In the genomic region with DNA sequence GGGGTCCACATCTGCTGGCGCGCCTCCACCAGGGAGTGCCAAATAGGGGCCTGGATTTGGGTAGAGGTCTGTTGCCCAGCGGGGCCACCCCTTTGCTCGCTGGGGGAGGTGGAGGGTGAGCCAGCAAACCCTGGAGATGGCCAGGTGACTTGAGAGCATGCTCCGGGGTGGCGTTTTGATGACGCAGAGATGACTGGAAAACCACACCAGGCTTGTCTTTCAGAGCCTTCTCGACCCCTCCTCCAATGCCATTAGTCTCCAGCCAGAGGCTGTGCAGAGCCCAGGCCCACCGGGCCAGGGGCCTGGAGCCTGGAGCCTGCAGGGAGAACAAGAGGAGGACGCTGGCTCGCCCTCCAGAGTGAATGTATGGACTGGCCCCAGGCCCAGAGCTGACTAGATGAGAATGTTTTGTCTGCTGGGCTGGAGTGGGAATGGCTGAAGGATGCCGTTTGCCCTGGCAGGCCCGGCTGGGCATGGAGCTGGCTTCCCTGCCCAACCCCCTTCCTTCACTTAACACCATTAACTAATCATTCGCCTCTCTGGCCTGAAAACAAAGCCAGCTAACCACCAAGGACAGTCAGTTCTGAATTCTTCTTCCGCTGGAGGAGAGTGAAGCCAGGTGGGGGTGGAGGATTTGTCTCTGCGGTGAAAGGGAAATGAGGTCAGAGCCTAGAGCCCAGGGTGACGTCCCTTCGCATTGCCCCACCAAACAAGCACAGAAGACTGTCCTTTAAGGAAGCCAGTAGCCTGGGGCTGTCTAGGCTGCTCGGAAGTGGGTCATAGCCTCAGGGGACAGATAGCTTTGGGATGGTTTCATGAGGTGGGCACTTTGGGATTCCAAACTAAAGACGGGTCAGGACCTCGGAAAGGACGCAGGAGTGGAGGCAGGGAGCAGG, we compare ENCODE assay signal across 8 cellular contexts. TPM values are rescaled to one million over a fixed set of nuclear protein-coding genes. Genes with fewer than 3 reads are reported as not detected.
A peak's percentile ranks its signal among the peaks of the same experiment; 100 is the strongest.
DNase-seq lines count a peak whose midpoint lies in the region; ATAC-seq and TF ChIP-seq lines count a peak whose summit lies in the region.

No MANE protein-coding gene starts in this region.

- intact Hi-C loops in IMR-90 (cut with micrococcal nuclease): no loop called here
- intact Hi-C loops in ascending aorta (cut with DNase I): loop anchor here (5.0 kb wide), 3 partner anchors 216 to 696 kb away; a partner anchor contains a TSS
- intact Hi-C loops in tibial artery (cut with DNase I; ENCODE audit: low total_unique reads): no loop called here

- TF ChIP-seq RAD21 in IMR-90 (IDR thresholded peaks at IDR 0.05; ENCODE audit: low read length): no peak

- peaks cover 26% of the 10 kb centered on the region for H3K9me1 ChIP-seq in IMR-90 (ENCODE audit: insufficient read depth, low read length)

- H2AFZ ChIP-seq in IMR-90 (replicated peaks; ENCODE audit: low read length, poor library complexity): peak overlapping the region; percentile 91

- POLR2A ChIA-PET in IMR-90 (lab: Charles Lee; ENCODE audit: unreplicated experiment): interaction anchor here (0.5 to 1.0 kb wide), 2 partner anchors 19 to 66 kb away, joined by 3 to 12 read pairs; no protein-coding TSS in a partner anchor

- peak overlapping the region; percentile 86 for H3K4ac ChIP-seq in IMR-90 (ENCODE audit: low read depth, low read length)

- H3K4me2 ChIP-seq in IMR-90 (ENCODE audit: low read depth, low read length): peak overlapping the region; percentile 0

- H3K18ac ChIP-seq in IMR-90 (ENCODE audit: low read depth, low read length): peak overlapping the region; percentile 30

- CTCF ChIA-PET in IMR-90 (lab: Yijun Ruan, JAX): interaction anchor here (0.6 to 1.1 kb wide), 4 partner anchors 20 to 287 kb away, joined by 3 to 7 read pairs (median 3); no protein-coding TSS in a partner anchor

- peak overlapping the region; percentile 72 for H3K23ac ChIP-seq in IMR-90 (ENCODE audit: low read depth, low read length)

- peak overlapping the region; percentile 87 for H3K14ac ChIP-seq in IMR-90 (replicated peaks; ENCODE audit: low read depth, low read length)

- H4K8ac ChIP-seq in IMR-90 (ENCODE audit: low read depth in 2 of 2, low read length in 2 of 2): peak overlapping the region; percentile 23 to 77

- H3K27me3 ChIP-seq in IMR-90 (ENCODE audit: control insufficient read depth, insufficient read depth, low read length): no peaks in the 10 kb centered on the region
- no peaks in the 10 kb centered on the region for H3K27me3 ChIP-seq in ascending aorta
- H3K27me3 ChIP-seq in layer of hippocampus (ENCODE audit: control insufficient read depth, insufficient read depth, low read length): peaks cover 3% of the 10 kb centered on the region
- no peaks in the 10 kb centered on the region for H3K27me3 ChIP-seq in tibial artery

- peaks cover 19% of the 10 kb centered on the region for H4K20me1 ChIP-seq in IMR-90 (ENCODE audit: insufficient read depth, low read length)

- ATAC-seq in IMR-90 (ENCODE audit: low read depth) (peak; percentile 3), HG03039 (IDR thresholded peaks at IDR 0.05; ENCODE audit: unreplicated experiment) (no peak)

- H2BK5ac ChIP-seq in IMR-90 (ENCODE audit: low read depth, low read length, poor library complexity, severe bottlenecking): peak overlapping the region; percentile 69

- peaks cover 11 to 60% of the 10 kb centered on the region in 2 experiments; a peak in 3 of 4 replicates for H3K79me1 ChIP-seq in IMR-90 (ENCODE audit: low read depth in 1 of 2, low read length in 2 of 2)

- dilution Hi-C loops in IMR-90 (cut with HindIII; ENCODE audit: low sequenced_read_pairs, unreplicated experiment): no loop called here

- peak overlapping the region; percentile 93 for H2AK9ac ChIP-seq in IMR-90 (replicated peaks; ENCODE audit: low read depth, low read length, poor library complexity)

- in situ Hi-C loops in IMR-90 (cut with MboI; ENCODE audit: low sequenced_read_pairs): no loop called here

- peak overlapping the region; percentile 78; the same call in 2 of the 3 replicates for H2BK15ac ChIP-seq in IMR-90 (ENCODE audit: low read depth, low read length)

- no TSS peak for BruUV-seq in IMR-90 (replicated peaks; lab: Mats Ljungman, UMichigan)

- TF ChIP-seq POLR2A in IMR-90 (IDR thresholded peaks at IDR 0.05; ENCODE audit: low read depth, low read length): no peak; the same call in 1 of the 2 replicates

- no peak overlapping the region for H3K4me3 ChIP-seq in IMR-90 (ENCODE audit: insufficient read depth, low read depth, low read length)
- peak overlapping the region in 1 of 2 donors; percentile 92 for H3K4me3 ChIP-seq in ascending aorta
- peak overlapping the region; percentile 97 to 99 for H3K4me3 ChIP-seq in tibial artery

- H3K4me1 ChIP-seq in IMR-90 (ENCODE audit: control insufficient read depth, insufficient read depth, low read length): peaks cover 49% of the 10 kb centered on the region
- peaks cover 20 to 59% of the 10 kb centered on the region in 2 donors for H3K4me1 ChIP-seq in ascending aorta
- peaks cover 0 to 81% (median 65%) of the 10 kb centered on the region in 4 donors for H3K4me1 ChIP-seq in tibial artery

- H3K9me3 ChIP-seq in IMR-90 (ENCODE audit: control insufficient read depth, insufficient read depth, low read length): no peaks in the 10 kb centered on the region
- H3K9me3 ChIP-seq in ascending aorta: no peaks in the 10 kb centered on the region
- H3K9me3 ChIP-seq in tibial artery: no peaks in the 10 kb centered on the region

- peak overlapping the region; percentile 74 for H2AK5ac ChIP-seq in IMR-90 (ENCODE audit: low read depth, low read length)

- H2BK120ac ChIP-seq in IMR-90 (ENCODE audit: low read depth, low read length): peak overlapping the region; percentile 92

- WGBS in IMR-90 (ENCODE audit: extremely low coverage in 2 of 2, insufficient read length in 1 of 2), 2 experiments: 32% methylated on average over 5 of the region's 22 CpGs; no CpG with 5 or more reads in 1 of the 2 experiments

- peak overlapping the region; percentile 6; the same call in 1 of the 2 replicates for H3K9ac ChIP-seq in IMR-90 (ENCODE audit: low read depth, low read length)

- DNase-seq in Daoy (ENCODE audit: low read depth) (peak; percentile 80), IMR-90 (peak; percentile 81), ascending aorta (ENCODE audit: low spot score in 2 of 2) (peak in 1 of 2 donors; percentile 87), tibial artery (peak in 1 of 2 donors; percentile 85), NCI-H2171 treated with DMSO at 0.1 percent for 48 hours (lab: John Stamatoyannopoulos, UW) (no peak), NCI-H2227 (lab: John Stamatoyannopoulos, UW; ENCODE audit: unreplicated experiment) (no peak)

- H4K5ac ChIP-seq in IMR-90 (ENCODE audit: low read depth, low read length): peak overlapping the region; percentile 61

- H3K36me3 ChIP-seq in IMR-90 (ENCODE audit: control insufficient read depth, insufficient read depth, low read length) (peaks cover 9% of the 10 kb centered on the region), ascending aorta (peaks cover 14 to 18% of the 10 kb centered on the region in 2 donors), tibial artery (peaks cover 15 to 25% (median 22%) of the 10 kb centered on the region in 3 donors)

- peak overlapping the region; percentile 91 for H4K91ac ChIP-seq in IMR-90 (ENCODE audit: insufficient read depth, low read depth, low read length)

- TF ChIP-seq CTCF in IMR-90 (conservative IDR thresholded peaks at IDR 0.05; ENCODE audit: low read depth, low read length) (no peak), ascending aorta (IDR thresholded peaks at IDR 0.05) (no peak), tibial artery (IDR thresholded peaks at IDR 0.05) (no peak)

- peak overlapping the region; percentile 38 for H3K27ac ChIP-seq in IMR-90 (ENCODE audit: insufficient read depth, low read length)
- peak overlapping the region; percentile 98 to 99 for H3K27ac ChIP-seq in ascending aorta
- H3K27ac ChIP-seq in layer of hippocampus (ENCODE audit: low read depth, low read length): peak overlapping the region; percentile 88
- peak overlapping the region; percentile 99 for H3K27ac ChIP-seq in tibial artery

- peak overlapping the region; percentile 86 for H2BK20ac ChIP-seq in IMR-90 (ENCODE audit: low read depth, low read length)

- peak overlapping the region; percentile 67 for H3K56ac ChIP-seq in IMR-90 (ENCODE audit: extremely low read depth, insufficient read depth, low read length)

TF ChIP-seq in IMR-90, 13 proteins besides CTCF, POLR2A, EP300 and RAD21 (continues in another document):
- TF ChIP-seq CEBPB (IDR thresholded peaks at IDR 0.05; ENCODE audit: low read depth, low read length) (peak; percentile 76), CHD1 (IDR thresholded peaks at IDR 0.05; ENCODE audit: low read depth, low read length) (no peak), RFX5 (IDR thresholded peaks at IDR 0.05; ENCODE audit: low read depth, low read length) (no peak)

RNA-seq across cellular contexts. Expression of a gene that starts 1.6 kb away (rescaled TPM):
- total RNA-seq in Daoy (2014; rRNA removed; shearing (Covaris generic)): 180 and 215 TPM in 2 replicates
- 131 and 165 TPM in 2 replicates for total RNA-seq in IMR-90 (2012; rRNA removed)
- polyA plus RNA-seq in IMR-90 (2012; rRNA removed): 79.4 and 95.1 TPM in 2 replicates
- 197 and 220 TPM in 2 replicates for polyA plus RNA-seq in IMR-90 (2012; cell fraction: cytosol; rRNA removed)
- 58.2 and 150 TPM in 2 replicates for polyA plus RNA-seq in IMR-90 (2012; cell fraction: nucleus; rRNA removed; ENCODE audit: low replicate concordance)
- 2,975 TPM for total RNA-seq in ascending aorta

RNA-seq across cellular contexts. Expression of a gene that starts 15.8 kb away (rescaled TPM):
- total RNA-seq in Daoy (2014; rRNA removed; shearing (Covaris generic)): 2.6 and 2.9 TPM in 2 replicates
- total RNA-seq in IMR-90 (2012; rRNA removed) (3.4 and 3.6 TPM in 2 replicates), ascending aorta (16.8 TPM)
- 36.7 and 38.1 TPM in 2 replicates for polyA plus RNA-seq in IMR-90 (2012; rRNA removed)
- 34.0 and 44.0 TPM in 2 replicates for polyA plus RNA-seq in IMR-90 (2012; cell fraction: cytosol; rRNA removed)
- polyA plus RNA-seq in IMR-90 (2012; cell fraction: nucleus; rRNA removed; ENCODE audit: low replicate concordance): 7.8 and 14.3 TPM in 2 replicates

RNA-seq across cellular contexts. Expression of a gene that starts 22.2 kb away (rescaled TPM):
- 0.51 and 1.9 TPM in 2 replicates for total RNA-seq in Daoy (2014; rRNA removed; shearing (Covaris generic))
- 1.9 and 2.0 TPM in 2 replicates for total RNA-seq in IMR-90 (2012; rRNA removed)
- 5.4 and 5.8 TPM in 2 replicates for polyA plus RNA-seq in IMR-90 (2012; rRNA removed)
- 5.1 and 9.5 TPM in 2 replicates for polyA plus RNA-seq in IMR-90 (2012; cell fraction: cytosol; rRNA removed)
- polyA plus RNA-seq in IMR-90 (2012; cell fraction: nucleus; rRNA removed; ENCODE audit: low replicate concordance): 5.6 and 7.4 TPM in 2 replicates
- 95.8 TPM for total RNA-seq in ascending aorta

RNA-seq across cellular contexts. Expression of a gene that starts 28.0 kb away (rescaled TPM):
- not detected in 2 replicates for total RNA-seq in Daoy (2014; rRNA removed; shearing (Covaris generic))
- total RNA-seq in IMR-90 (2012; rRNA removed) (not detected in 2 replicates), ascending aorta (not detected)
- not detected in 2 replicates for polyA plus RNA-seq in IMR-90 (2012; rRNA removed)
- polyA plus RNA-seq in IMR-90 (2012; cell fraction: cytosol; rRNA removed): 0.02 and 0.05 TPM in 2 replicates
- polyA plus RNA-seq in IMR-90 (2012; cell fraction: nucleus; rRNA removed; ENCODE audit: low replicate concordance): not detected in 2 replicates

Comparison
In these comparisons a context has a peak if more than half of its experiments do, and no peak if none do; other contexts are left out.
1. DNase-seq: peak in Daoy (single experiment) and IMR-90 (single experiment); none in NCI-H2171 treated with DMSO at 0.1 percent for 48 hours (single experiment) and NCI-H2227 (single experiment).
2. H3K27ac ChIP-seq: peak in every context shown above with its lines; median percentile 99 in tibial artery; 98 in ascending aorta; 88 in layer of hippocampus; 38 in IMR-90.
3. RNA of a gene that starts 1.6 kb away (total RNA-seq): 2,975 TPM in ascending aorta (single experiment); 180 to 215 TPM in Daoy and 131 to 165 TPM in IMR-90; every median in the first group is over 10 times any median in the second.
4. RNA of a gene that starts 22.2 kb away (total RNA-seq): 95.8 TPM in ascending aorta (single experiment); 1.9 to 2.0 TPM in IMR-90 and 0.51 to 1.9 TPM in Daoy; every median in the first group is over 10 times any median in the second.